In the genomic region with DNA sequence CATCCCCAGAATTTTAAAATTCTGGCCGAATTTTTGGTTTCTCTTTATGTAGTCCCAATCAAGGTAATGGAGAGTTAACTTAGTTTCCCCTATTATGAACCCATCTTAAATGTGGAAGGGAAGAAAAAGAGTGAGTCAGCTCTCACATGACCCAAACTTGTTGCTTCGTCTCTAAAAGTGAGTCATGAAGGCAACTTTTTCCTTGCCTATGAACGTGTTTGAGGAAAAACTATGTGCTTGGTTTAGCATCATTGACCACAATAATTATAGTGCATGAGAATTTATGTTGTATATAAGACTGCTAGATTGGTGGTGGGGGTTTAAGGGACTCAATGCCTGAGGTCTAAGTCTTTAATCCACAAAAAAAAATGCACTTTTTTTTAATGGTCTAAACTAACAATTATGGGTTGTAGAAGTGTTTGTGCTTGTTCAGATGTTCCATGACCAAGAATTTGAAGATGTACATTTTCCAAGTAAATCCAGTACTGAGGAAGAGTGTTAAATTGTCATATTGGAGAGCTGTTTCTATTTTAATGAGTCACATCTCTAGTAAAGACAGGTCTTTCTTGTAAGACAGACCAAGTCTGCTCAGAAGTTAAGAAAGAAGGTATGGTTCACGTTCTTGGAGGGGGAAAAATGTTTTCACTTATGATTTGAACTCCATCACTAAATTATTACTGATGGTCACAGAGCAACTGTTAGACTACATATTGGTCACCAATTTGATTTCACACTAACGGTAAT, we compare ENCODE assay signal across 1 cellular context.
TF ChIP-seq lines count a peak whose summit lies in the region.

No MANE protein-coding gene starts in this region.

TF ChIP-seq in HCT116, 20 proteins besides CTCF, POLR2A, EP300 and RAD21 (continued from another document):
- TF ChIP-seq, protein P1, sequence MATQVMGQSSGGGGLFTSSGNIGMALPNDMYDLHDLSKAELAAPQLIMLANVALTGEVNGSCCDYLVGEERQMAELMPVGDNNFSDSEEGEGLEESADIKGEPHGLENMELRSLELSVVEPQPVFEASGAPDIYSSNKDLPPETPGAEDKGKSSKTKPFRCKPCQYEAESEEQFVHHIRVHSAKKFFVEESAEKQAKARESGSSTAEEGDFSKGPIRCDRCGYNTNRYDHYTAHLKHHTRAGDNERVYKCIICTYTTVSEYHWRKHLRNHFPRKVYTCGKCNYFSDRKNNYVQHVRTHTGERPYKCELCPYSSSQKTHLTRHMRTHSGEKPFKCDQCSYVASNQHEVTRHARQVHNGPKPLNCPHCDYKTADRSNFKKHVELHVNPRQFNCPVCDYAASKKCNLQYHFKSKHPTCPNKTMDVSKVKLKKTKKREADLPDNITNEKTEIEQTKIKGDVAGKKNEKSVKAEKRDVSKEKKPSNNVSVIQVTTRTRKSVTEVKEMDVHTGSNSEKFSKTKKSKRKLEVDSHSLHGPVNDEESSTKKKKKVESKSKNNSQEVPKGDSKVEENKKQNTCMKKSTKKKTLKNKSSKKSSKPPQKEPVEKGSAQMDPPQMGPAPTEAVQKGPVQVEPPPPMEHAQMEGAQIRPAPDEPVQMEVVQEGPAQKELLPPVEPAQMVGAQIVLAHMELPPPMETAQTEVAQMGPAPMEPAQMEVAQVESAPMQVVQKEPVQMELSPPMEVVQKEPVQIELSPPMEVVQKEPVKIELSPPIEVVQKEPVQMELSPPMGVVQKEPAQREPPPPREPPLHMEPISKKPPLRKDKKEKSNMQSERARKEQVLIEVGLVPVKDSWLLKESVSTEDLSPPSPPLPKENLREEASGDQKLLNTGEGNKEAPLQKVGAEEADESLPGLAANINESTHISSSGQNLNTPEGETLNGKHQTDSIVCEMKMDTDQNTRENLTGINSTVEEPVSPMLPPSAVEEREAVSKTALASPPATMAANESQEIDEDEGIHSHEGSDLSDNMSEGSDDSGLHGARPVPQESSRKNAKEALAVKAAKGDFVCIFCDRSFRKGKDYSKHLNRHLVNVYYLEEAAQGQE (IDR thresholded peaks at IDR 0.05; ENCODE audit: low read depth): no peak
- peak; percentile 32; the same call in 1 of the 2 replicates for TF ChIP-seq SP1 (IDR thresholded peaks at IDR 0.05; ENCODE audit: low read depth)
- TF ChIP-seq ZFX (IDR thresholded peaks at IDR 0.05): no peak
- no peak for TF ChIP-seq EZH2phosphoT487 (IDR thresholded peaks at IDR 0.05; ENCODE audit: borderline replicate concordance)
- peak; percentile 74 for TF ChIP-seq FOSL1 (IDR thresholded peaks at IDR 0.05; ENCODE audit: low read depth)
- TF ChIP-seq TCF7L2 (IDR thresholded peaks at IDR 0.05; ENCODE audit: borderline replicate concordance, extremely low read depth, insufficient read depth, insufficient read length): no peak
